In genomic region chr22:36470162-36470993, GRCh38 we compare ENCODE assay signal across 1 cellular context.
TF ChIP-seq lines count a peak whose summit lies in the region.

No MANE protein-coding gene starts in this region.

TF ChIP-seq in SK-N-SH, 30 proteins besides CTCF, POLR2A, EP300 and RAD21 (continued from another document):
- TF ChIP-seq SMC3 (IDR thresholded peaks at IDR 0.05; ENCODE audit: low read depth, low read length) (peak; percentile 93), USF2 (IDR thresholded peaks at IDR 0.05; ENCODE audit: borderline replicate concordance, low read depth, low read length) (no peak), ELF1 (IDR thresholded peaks at IDR 0.05) (peak; percentile 64), MEF2A (IDR thresholded peaks at IDR 0.05; ENCODE audit: borderline replicate concordance, low read depth) (no peak)
